13 cellular contexts compared by ENCODE assay signal in the genomic region with DNA sequence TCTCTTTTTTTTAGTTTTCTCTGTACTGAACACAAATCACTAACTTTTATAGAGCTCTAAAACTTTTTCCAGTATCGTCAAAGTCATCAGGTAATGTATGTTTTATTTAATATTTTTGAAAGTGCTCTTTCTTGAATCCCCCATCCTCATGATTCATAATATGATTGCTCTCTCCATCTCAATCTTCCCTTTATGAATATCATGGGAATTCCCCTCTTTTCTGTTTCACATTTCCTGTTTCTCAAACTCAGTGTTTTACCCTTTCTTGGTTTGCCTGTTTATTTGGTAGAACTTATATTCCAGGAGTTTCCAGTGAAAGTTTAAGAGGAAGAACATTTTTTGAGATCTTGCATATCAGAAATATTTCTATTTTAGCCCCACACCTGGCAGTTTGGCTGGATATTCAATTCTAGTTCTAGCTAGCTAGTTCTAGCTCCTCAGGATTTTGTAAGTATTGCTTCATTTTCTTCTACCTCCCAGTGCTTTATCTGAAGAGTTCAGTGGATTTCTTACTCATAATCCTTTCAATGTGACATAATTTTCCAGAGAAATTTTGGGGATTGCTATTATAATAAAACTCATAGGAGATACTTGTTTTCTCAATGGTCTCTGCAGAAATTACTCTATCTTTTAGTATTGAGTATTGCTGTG. TPM values are rescaled to one million over a fixed set of nuclear protein-coding genes. Genes with fewer than 3 reads are reported as not detected.
DNase-seq lines count a peak whose midpoint lies in the region; ATAC-seq, FAIRE-seq and TF ChIP-seq lines count a peak whose summit lies in the region.
"Had no signal": no experiment of that assay in that cellular context is flagged by ENCODE, and none has a peak within 500 bp of the region (broad histone marks: within the 10 kb centered on the region; RNA-seq: fewer than 3 reads in every experiment).

No MANE protein-coding gene starts in this region.

- CTCF ChIA-PET in PC-9 (lab: Charles Lee), result no interaction called here

- POLR2A ChIA-PET in PC-9 (lab: Charles Lee; ENCODE audit: unreplicated experiment), result no interaction called here

- no peak overlapping the region for H3K4me2 ChIP-seq in PC-9

- H3K79me2 ChIP-seq in PC-9 (ENCODE audit: low read depth), result no peaks in the 10 kb centered on the region

- no peaks in the 10 kb centered on the region for H4K20me1 ChIP-seq in PC-9 (ENCODE audit: insufficient read depth)

- H3K4me3 ChIP-seq in bronchial epithelial cell (ENCODE audit: low read depth, low read length) (no peak overlapping the region), PC-9 (no peak overlapping the region)
- H3K4me3 ChIP-seq: spleen had no signal

- H3K27me3 ChIP-seq in bronchial epithelial cell (ENCODE audit: control insufficient read depth, insufficient read depth, low read length) (no peaks in the 10 kb centered on the region), PC-9 (ENCODE audit: insufficient read depth, low read depth) (no peaks in the 10 kb centered on the region)
- H3K27me3 ChIP-seq: spleen had no signal

- BruUV-seq in PC-9 (replicated peaks; lab: Mats Ljungman, UMichigan), result no TSS peak

- no peak for TF ChIP-seq CTCF in bronchial epithelial cell (IDR thresholded peaks at IDR 0.05; ENCODE audit: insufficient read depth, low read length, severe bottlenecking)
- no peak for TF ChIP-seq CTCF in PC-9 (conservative IDR thresholded peaks at IDR 0.05)

- H3K9me2 ChIP-seq in PC-9 (ENCODE audit: insufficient read depth), result no peaks in the 10 kb centered on the region; the same call in 1 of the 2 replicates

- H2AFZ ChIP-seq in PC-9, result no peak overlapping the region

- no peak for FAIRE-seq in bronchial epithelial cell (lab: Jason Lieb, UNC)

- no peaks in the 10 kb centered on the region for H3K9me3 ChIP-seq in PC-9 (ENCODE audit: insufficient read depth, low read depth)
- H3K9me3 ChIP-seq: spleen had no signal

- no peaks in the 10 kb centered on the region for H3K36me3 ChIP-seq in bronchial epithelial cell (ENCODE audit: control insufficient read depth, insufficient read depth, low read length)
- H3K36me3 ChIP-seq in PC-9 (ENCODE audit: low read depth), result no peaks in the 10 kb centered on the region
- H3K36me3 ChIP-seq: spleen had no signal

- no peaks in the 10 kb centered on the region for H3F3A ChIP-seq in PC-9 (ENCODE audit: insufficient read depth, low read depth)

- peak; percentile 59 for DNase-seq in bronchial epithelial cell (ENCODE audit: low read depth)
- DNase-seq in Ammon's horn (ENCODE audit: low spot score), result no peak
- DNase-seq in C1 segment of cervical spinal cord (lab: John Stamatoyannopoulos, UW), result no peak
- no peak for DNase-seq in SKM-1 treated with dmso at 0.1 percent for 144 hours (lab: John Stamatoyannopoulos, UW; ENCODE audit: unreplicated experiment)
- no peak for DNase-seq in PC-9
- DNase-seq: DMS 273 treated with DMSO at 0.1 percent for 48 hours, NCI-H2227 treated with DMSO at 0.1 percent for 48 hours, spleen had no signal

- H3K27ac ChIP-seq in PC-9, result no peak overlapping the region
- H3K27ac ChIP-seq: spleen had no signal

- no peaks in the 10 kb centered on the region; the same call in 1 of the 2 replicates for H3K4me1 ChIP-seq in PC-9 (replicated peaks; ENCODE audit: insufficient read depth)

- intact Hi-C loops in PC-9 (cut with micrococcal nuclease; ENCODE audit: unreplicated experiment), result no loop called here

- peak; percentile 77 for ATAC-seq in GM18498 (IDR thresholded peaks at IDR 0.05; ENCODE audit: unreplicated experiment)
- peak; percentile 36 for ATAC-seq in GM19468 (IDR thresholded peaks at IDR 0.05; ENCODE audit: extremely low read depth, unreplicated experiment)
- ATAC-seq in HG03064 (IDR thresholded peaks at IDR 0.05; ENCODE audit: low read depth, unreplicated experiment), result peak; percentile 72

RNA-seq across cellular contexts. Expression of gene C6orf58, which starts 6.1 kb away (rescaled TPM):
- total RNA-seq in bronchial epithelial cell, result not detected in 2 replicates
- not detected in 2 replicates for total RNA-seq in PC-9 (2021)
- total RNA-seq: fibroblast of villous mesenchyme; spleen; T-helper 1 cell treated with Interleukin-12 subunit alpha and Interleukin-12 subunit beta and Interleukin-4 antibody, amounts not matched to agents 30 ng/mL and 1 ng/mL, for 36 hours had no signal
